Comparison of ENCODE assay signal across 1 cellular context in genomic region chr3:16286672-16287604, GRCh38.
TF ChIP-seq lines count a peak whose summit lies in the region.

No MANE protein-coding gene starts in this region.

TF ChIP-seq in HepG2, 621 proteins besides CTCF, POLR2A, EP300 and RAD21:
- no peak for TF ChIP-seq ZSCAN31 (CRISPR knock-in tag; IDR thresholded peaks at IDR 0.05; ENCODE audit: low read depth)
- no peak for TF ChIP-seq FOXO4 (CRISPR knock-in tag; conservative IDR thresholded peaks at IDR 0.05)
- TF ChIP-seq SMARCE1 (IDR thresholded peaks at IDR 0.05; ENCODE audit: borderline replicate concordance) = no peak
- TF ChIP-seq PHF20 (CRISPR knock-in tag; IDR thresholded peaks at IDR 0.05) = no peak
- TF ChIP-seq POGZ (CRISPR knock-in tag; IDR thresholded peaks at IDR 0.05) = no peak
- no peak for TF ChIP-seq DNMT1 (CRISPR knock-in tag; IDR thresholded peaks at IDR 0.05)
- TF ChIP-seq, protein P1, sequence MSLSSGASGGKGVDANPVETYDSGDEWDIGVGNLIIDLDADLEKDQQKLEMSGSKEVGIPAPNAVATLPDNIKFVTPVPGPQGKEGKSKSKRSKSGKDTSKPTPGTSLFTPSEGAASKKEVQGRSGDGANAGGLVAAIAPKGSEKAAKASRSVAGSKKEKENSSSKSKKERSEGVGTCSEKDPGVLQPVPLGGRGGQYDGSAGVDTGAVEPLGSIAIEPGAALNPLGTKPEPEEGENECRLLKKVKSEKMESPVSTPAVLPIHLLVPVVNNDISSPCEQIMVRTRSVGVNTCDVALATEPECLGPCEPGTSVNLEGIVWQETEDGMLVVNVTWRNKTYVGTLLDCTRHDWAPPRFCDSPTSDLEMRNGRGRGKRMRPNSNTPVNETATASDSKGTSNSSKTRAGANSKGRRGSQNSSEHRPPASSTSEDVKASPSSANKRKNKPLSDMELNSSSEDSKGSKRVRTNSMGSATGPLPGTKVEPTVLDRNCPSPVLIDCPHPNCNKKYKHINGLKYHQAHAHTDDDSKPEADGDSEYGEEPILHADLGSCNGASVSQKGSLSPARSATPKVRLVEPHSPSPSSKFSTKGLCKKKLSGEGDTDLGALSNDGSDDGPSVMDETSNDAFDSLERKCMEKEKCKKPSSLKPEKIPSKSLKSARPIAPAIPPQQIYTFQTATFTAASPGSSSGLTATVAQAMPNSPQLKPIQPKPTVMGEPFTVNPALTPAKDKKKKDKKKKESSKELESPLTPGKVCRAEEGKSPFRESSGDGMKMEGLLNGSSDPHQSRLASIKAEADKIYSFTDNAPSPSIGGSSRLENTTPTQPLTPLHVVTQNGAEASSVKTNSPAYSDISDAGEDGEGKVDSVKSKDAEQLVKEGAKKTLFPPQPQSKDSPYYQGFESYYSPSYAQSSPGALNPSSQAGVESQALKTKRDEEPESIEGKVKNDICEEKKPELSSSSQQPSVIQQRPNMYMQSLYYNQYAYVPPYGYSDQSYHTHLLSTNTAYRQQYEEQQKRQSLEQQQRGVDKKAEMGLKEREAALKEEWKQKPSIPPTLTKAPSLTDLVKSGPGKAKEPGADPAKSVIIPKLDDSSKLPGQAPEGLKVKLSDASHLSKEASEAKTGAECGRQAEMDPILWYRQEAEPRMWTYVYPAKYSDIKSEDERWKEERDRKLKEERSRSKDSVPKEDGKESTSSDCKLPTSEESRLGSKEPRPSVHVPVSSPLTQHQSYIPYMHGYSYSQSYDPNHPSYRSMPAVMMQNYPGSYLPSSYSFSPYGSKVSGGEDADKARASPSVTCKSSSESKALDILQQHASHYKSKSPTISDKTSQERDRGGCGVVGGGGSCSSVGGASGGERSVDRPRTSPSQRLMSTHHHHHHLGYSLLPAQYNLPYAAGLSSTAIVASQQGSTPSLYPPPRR (CRISPR knock-in tag; IDR thresholded peaks at IDR 0.05; ENCODE audit: borderline replicate concordance) = no peak
TF ChIP-seq in HepG2: peak in this region for 0.
